8 cellular contexts compared by ENCODE assay signal in genomic region chr7:17939670-17940301, GRCh38. TPM values are rescaled to one million over a fixed set of nuclear protein-coding genes. Genes with fewer than 3 reads are reported as not detected.
A peak's percentile ranks its signal among the peaks of the same experiment; 100 is the strongest.
DNase-seq lines count a peak whose midpoint lies in the region; ATAC-seq and TF ChIP-seq lines count a peak whose summit lies in the region.

No MANE protein-coding gene starts in this region.

- WGBS in liver, result under 1% methylated on average over 28 of the region's 28 CpGs

- ATAC-seq in HG02623 (IDR thresholded peaks at IDR 0.05; ENCODE audit: unreplicated experiment), result peak; percentile 21

- peak overlapping the region; percentile 74 to 93 for H3K9ac ChIP-seq in liver (ENCODE audit: low read depth in 1 of 2, low read length in 2 of 2)

- H3K27ac Mint-ChIP-seq in activated CD4-positive, alpha-beta T cell treated with anti-CD3 and anti-CD28 coated beads, Interleukin-2, amount 10 ng/mL, durations not matched to agents 24 days and 14 days, result peak overlapping the region; percentile 93

- peak overlapping the region; percentile 95 to 98 for H3K27ac ChIP-seq in coronary artery
- peak overlapping the region; percentile 93 to 95 for H3K27ac ChIP-seq in liver (ENCODE audit: low read depth in 1 of 2, low read length in 2 of 2)

- no peak for TF ChIP-seq RAD21 in liver (IDR thresholded peaks at IDR 0.05)

- no peaks in the 10 kb centered on the region for H3K36me3 ChIP-seq in liver (ENCODE audit: control insufficient read depth in 4 of 4, insufficient read depth in 3 of 4, low read depth in 1 of 4, low read length in 3 of 4)

- H3K9me3 Mint-ChIP-seq in activated CD4-positive, alpha-beta T cell treated with anti-CD3 and anti-CD28 coated beads, Interleukin-2, amount 10 ng/mL, durations not matched to agents 24 days and 14 days, result no peaks in the 10 kb centered on the region

- intact Hi-C loops in activated CD4-positive, alpha-beta T cell treated with anti-CD3 and anti-CD28 coated beads, Interleukin-2, amount 10 ng/mL, durations not matched to agents 24 days and 14 days (cut with micrococcal nuclease), result loop anchor here (1.0 to 10.0 kb wide), 6 partner anchors 13 to 1005 kb away; no protein-coding TSS in a partner anchor

- no peaks in the 10 kb centered on the region for H3K9me3 ChIP-seq in liver (ENCODE audit: control insufficient read depth in 4 of 4, low read length in 3 of 4)

- DNase-seq in DMS 273 (lab: John Stamatoyannopoulos, UW; ENCODE audit: unreplicated experiment) (peak; percentile 77), DMS 273 treated with DMSO at 0.1 percent for 48 hours (lab: John Stamatoyannopoulos, UW) (no peak), NCI-H128 (lab: John Stamatoyannopoulos, UW; ENCODE audit: unreplicated experiment) (peak; percentile 34), coronary artery (ENCODE audit: low spot score) (peak; percentile 75)
- peak; percentile 84 for DNase-seq in activated CD4-positive, alpha-beta T cell treated with anti-CD3 and anti-CD28 coated beads, Interleukin-2, amount 10 ng/mL, durations not matched to agents 24 days and 14 days
- peak; percentile 27 to 32 for DNase-seq in stimulated activated CD4-positive, alpha-beta T cell treated with anti-CD3 and anti-CD28 coated beads, Interleukin-4, amount 100 ng/mL, for 48 hours (ENCODE audit: low read depth in 2 of 2)

- peaks cover 15% of the 10 kb centered on the region for H3K27me3 Mint-ChIP-seq in activated CD4-positive, alpha-beta T cell treated with anti-CD3 and anti-CD28 coated beads, Interleukin-2, amount 10 ng/mL, durations not matched to agents 24 days and 14 days

- peak overlapping the region; percentile 99 for H3K4me3 Mint-ChIP-seq in activated CD4-positive, alpha-beta T cell treated with anti-CD3 and anti-CD28 coated beads, Interleukin-2, amount 10 ng/mL, durations not matched to agents 24 days and 14 days

- H3K4me1 Mint-ChIP-seq in activated CD4-positive, alpha-beta T cell treated with anti-CD3 and anti-CD28 coated beads, Interleukin-2, amount 10 ng/mL, durations not matched to agents 24 days and 14 days, result peaks cover 36% of the 10 kb centered on the region

- peaks cover 0 to 28% (median 16%) of the 10 kb centered on the region in 4 donors for H3K4me1 ChIP-seq in liver (ENCODE audit: control insufficient read depth in 4 of 4, insufficient read depth in 4 of 4, low read length in 3 of 4)

- peaks cover 11% of the 10 kb centered on the region for H3K36me3 Mint-ChIP-seq in activated CD4-positive, alpha-beta T cell treated with anti-CD3 and anti-CD28 coated beads, Interleukin-2, amount 10 ng/mL, durations not matched to agents 24 days and 14 days (ENCODE audit: low read depth)

- no peak for TF ChIP-seq CTCF in coronary artery (IDR thresholded peaks at IDR 0.05)
- TF ChIP-seq CTCF in liver (IDR thresholded peaks at IDR 0.05; ENCODE audit: low read depth, low read length, missing input control), result no peak

- H3K4me3 ChIP-seq in coronary artery (peak overlapping the region; percentile 97), liver (ENCODE audit: low read depth in 1 of 3, low read length in 3 of 3) (peak overlapping the region; percentile 84 to 91 (median 90))

- no peaks in the 10 kb centered on the region for H3K27me3 ChIP-seq in liver (ENCODE audit: control insufficient read depth in 4 of 4, insufficient read depth in 4 of 4, low read length in 3 of 4)

TF ChIP-seq in liver, 16 proteins besides CTCF, POLR2A, EP300 and RAD21:
- TF ChIP-seq MAX (IDR thresholded peaks at IDR 0.05), result peak; percentile 7
- TF ChIP-seq RXRA (IDR thresholded peaks at IDR 0.05), result no peak
TF ChIP-seq in liver: peak in this region for 1.

RNA-seq across cellular contexts. Expression of gene SNX13, which starts 0.5 kb away (rescaled TPM):
- total RNA-seq in activated CD4-positive, alpha-beta T cell treated with anti-CD3 and anti-CD28 coated beads, Interleukin-2, amount 10 ng/mL, durations not matched to agents 24 days and 14 days, result 18.1 and 23.7 TPM in 2 replicates
- 10 to 100 TPM; 21.5 to 28.1 TPM for total RNA-seq in liver
- polyA plus RNA-seq in liver, result 1 to 10 TPM; 5.4 to 6.4 TPM
